ENCODE assay signal across 21 cellular contexts in the genomic region with DNA sequence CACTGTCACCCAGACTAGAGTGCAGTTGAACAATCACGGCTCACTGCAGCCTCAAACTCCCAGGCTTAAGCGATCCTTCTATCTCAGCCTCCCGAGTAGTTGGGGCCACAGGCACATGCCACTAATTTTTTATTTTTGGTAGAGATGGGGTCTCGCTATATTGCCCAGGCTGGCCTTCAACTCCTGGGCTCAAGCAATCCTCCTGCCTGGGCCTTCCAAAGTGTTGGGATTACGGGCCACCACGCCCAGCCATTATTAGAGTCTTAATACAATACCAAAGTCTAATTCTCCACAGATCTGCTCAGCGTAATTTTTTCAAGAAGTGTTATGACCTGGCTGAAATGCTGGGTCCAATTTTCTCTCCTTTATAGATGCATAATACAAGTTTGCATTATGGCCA. TPM values are rescaled to one million over a fixed set of nuclear protein-coding genes. Genes with fewer than 3 reads are reported as not detected.
A peak's percentile ranks its signal among the peaks of the same experiment; 100 is the strongest.
DNase-seq lines count a peak whose midpoint lies in the region; ATAC-seq and TF ChIP-seq lines count a peak whose summit lies in the region.
"Had no signal": no experiment of that assay in that cellular context is flagged by ENCODE, and none has a peak within 500 bp of the region (broad histone marks: within the 10 kb centered on the region; RNA-seq: fewer than 3 reads in every experiment).

No MANE protein-coding gene starts in this region.

- peak overlapping the region; percentile 84 for H3K4ac ChIP-seq in trophoblast cell (ENCODE audit: low read depth, low read length)

- CTCF ChIA-PET in Calu3 (lab: Charles Lee) (interaction anchor here (0.6 to 1.8 kb wide), 4 partner anchors 18 to 186 kb away, joined by 3 to 6 read pairs (median 4); no protein-coding TSS in a partner anchor), OCI-LY7 (lab: Charles Lee; ENCODE audit: unreplicated experiment) (no interaction called here)

- H3K79me2 ChIP-seq in OCI-LY7 (ENCODE audit: insufficient read depth, low read depth, low read length) (peaks cover 55% of the 10 kb centered on the region; the same call in 1 of the 2 replicates), trophoblast cell (ENCODE audit: control insufficient read depth, insufficient read depth, low read length, poor library complexity) (peaks cover 3% of the 10 kb centered on the region)

- no peak overlapping the region for H2BK12ac ChIP-seq in trophoblast cell (ENCODE audit: low read length)

- no peak overlapping the region for H3K14ac ChIP-seq in trophoblast cell (ENCODE audit: low read length)

- H3K18ac ChIP-seq in trophoblast cell (ENCODE audit: low read length), result no peak overlapping the region

- no peak overlapping the region for H2BK120ac ChIP-seq in trophoblast cell (ENCODE audit: insufficient read depth, low read length, poor library complexity)

- BruUV-seq in Calu3 (replicated peaks; lab: Mats Ljungman, UMichigan) (no TSS peak), OCI-LY7 (replicated peaks; lab: Mats Ljungman, UMichigan) (no TSS peak)

- H4K91ac ChIP-seq in trophoblast cell (ENCODE audit: low read depth, low read length), result no peak overlapping the region

- H3K9me3 ChIP-seq in OCI-LY7 (ENCODE audit: low read length) (no peaks in the 10 kb centered on the region), esophagus squamous epithelium (no peaks in the 10 kb centered on the region), trophoblast cell (ENCODE audit: insufficient read depth, low read depth, low read length) (no peaks in the 10 kb centered on the region)
- H3K9me3 ChIP-seq: thyroid gland had no signal

- no peak overlapping the region for H4K12ac ChIP-seq in trophoblast cell (ENCODE audit: low read depth, low read length)

- H3K27ac Mint-ChIP-seq in Calu3 (ENCODE audit: unreplicated experiment), result no peak overlapping the region
- H3K27ac Mint-ChIP-seq: activated naive CD4-positive, alpha-beta T cell treated with anti-CD3 and anti-CD28 coated beads, Interleukin-2, amount 10 ng/mL, durations not matched to agents 7 days and 5 days; naive thymus-derived CD8-positive, alpha-beta T cell; progenitor cell of endocrine pancreas had no signal

- ATAC-seq in HG02763 (IDR thresholded peaks at IDR 0.05; ENCODE audit: unreplicated experiment) (no peak), Right ventricle myocardium superior (ENCODE audit: poor library complexity) (no peak)
- ATAC-seq: naive thymus-derived CD8-positive, alpha-beta T cell had no signal

- no peak overlapping the region for H2AK5ac ChIP-seq in trophoblast cell (ENCODE audit: low read length)

- H3K4me1 Mint-ChIP-seq in Calu3 (ENCODE audit: low read depth, unreplicated experiment), result peaks cover 24% of the 10 kb centered on the region

- H4K20me1 ChIP-seq in OCI-LY7 (ENCODE audit: insufficient read depth, low read length), result peaks cover 9% of the 10 kb centered on the region

- H3K79me1 ChIP-seq in trophoblast cell (ENCODE audit: low read length), result peaks cover 6% of the 10 kb centered on the region

- DNase-seq in Calu3 (no peak), OCI-LY7 (ENCODE audit: low spot score) (no peak), esophagus squamous epithelium (lab: John Stamatoyannopoulos, UW) (no peak), trophoblast cell (no peak), NK-92 (lab: John Stamatoyannopoulos, UW; ENCODE audit: unreplicated experiment) (no peak), Right ventricle myocardium superior (no peak)
- DNase-seq: activated CD4-positive, alpha-beta T cell treated with anti-CD3 and anti-CD28 coated beads for 48 hours; activated CD8-positive, alpha-beta memory T cell treated with anti-CD3 and anti-CD28 coated beads, Interleukin-2, amount 50 U/mL, for 48 hours; activated naive CD4-positive, alpha-beta T cell treated with anti-CD3 and anti-CD28 coated beads, Interleukin-2, amount 10 ng/mL, durations not matched to agents 7 days and 5 days; dermis blood vessel endothelial cell; immature natural killer cell; naive thymus-derived CD8-positive, alpha-beta T cell; NCI-H1092 treated with DMSO at 0.1 percent for 48 hours; NCI-H2107; NCI-H526; T1000; thyroid gland had no signal

- H3K36me3 ChIP-seq in OCI-LY7 (ENCODE audit: insufficient read depth, low read length), result peaks cover 15% of the 10 kb centered on the region; the same call in 1 of the 2 replicates
- peaks cover 0 to 9% (median 0%) of the 10 kb centered on the region in 3 donors for H3K36me3 ChIP-seq in esophagus squamous epithelium
- no peaks in the 10 kb centered on the region for H3K36me3 ChIP-seq in trophoblast cell (ENCODE audit: control insufficient read depth in 1 of 2, insufficient read depth in 2 of 2, low read length in 2 of 2)
- H3K36me3 ChIP-seq: thyroid gland had no signal

- TF ChIP-seq POLR2A in esophagus squamous epithelium (IDR thresholded peaks at IDR 0.05), result no peak

- WGBS in esophagus squamous epithelium, 2 donors, result 91 to 95% methylated on average over 7 of the region's 7 CpGs
- no CpG with 5 or more reads among the region's 7 CpGs for WGBS in trophoblast cell (ENCODE audit: extremely low coverage, insufficient coverage, insufficient read length)

- no peak overlapping the region for H3K4me3 ChIP-seq in OCI-LY7 (ENCODE audit: low read depth, low read length, poor library complexity, severe bottlenecking)
- peak overlapping the region in 3 of 4 donors; percentile 31 to 84 (median 65) for H3K4me3 ChIP-seq in esophagus squamous epithelium
- H3K4me3 ChIP-seq in trophoblast cell (ENCODE audit: low read depth, low read length), result no peak overlapping the region
- H3K4me3 ChIP-seq: lung had no signal

- no peak overlapping the region for H3K27ac ChIP-seq in OCI-LY7 (ENCODE audit: low read depth, low read length, poor library complexity, severe bottlenecking)
- H3K27ac ChIP-seq in esophagus squamous epithelium, result no peak overlapping the region
- no peak overlapping the region for H3K27ac ChIP-seq in trophoblast cell (ENCODE audit: low read depth, low read length)
- H3K27ac ChIP-seq: KMS-11, thyroid gland had no signal

- no peak for TF ChIP-seq CTCF in Calu3 (IDR thresholded peaks at IDR 0.05; ENCODE audit: unreplicated experiment)
- no peak for TF ChIP-seq CTCF in OCI-LY7 (conservative IDR thresholded peaks at IDR 0.05; ENCODE audit: low read length)
- TF ChIP-seq CTCF in esophagus squamous epithelium (IDR thresholded peaks at IDR 0.05), result no peak

- H2BK5ac ChIP-seq in trophoblast cell (ENCODE audit: low read depth, low read length, poor library complexity), result no peak overlapping the region

- H2AFZ ChIP-seq in OCI-LY7 (ENCODE audit: low read length) (no peak overlapping the region), trophoblast cell (ENCODE audit: insufficient read depth, low read length, poor library complexity) (no peak overlapping the region)

- no peak overlapping the region for H3K23ac ChIP-seq in trophoblast cell (ENCODE audit: low read length)

- H3K27me3 ChIP-seq in esophagus squamous epithelium (no peaks in the 10 kb centered on the region), trophoblast cell (ENCODE audit: insufficient read depth, low read length) (no peaks in the 10 kb centered on the region)
- H3K27me3 ChIP-seq: thyroid gland had no signal

- H3K4me2 ChIP-seq in OCI-LY7 (ENCODE audit: low read length), result peak overlapping the region; percentile 91; the same call in 1 of the 2 replicates
- no peak overlapping the region for H3K4me2 ChIP-seq in trophoblast cell (ENCODE audit: low read length)
- H3K4me2 ChIP-seq: KMS-11 had no signal

- peaks cover 23% of the 10 kb centered on the region for H3K36me3 Mint-ChIP-seq in Calu3 (ENCODE audit: insufficient read depth, unreplicated experiment)

- peak overlapping the region; percentile 90 for H3K4me3 Mint-ChIP-seq in Calu3 (ENCODE audit: low read depth, unreplicated experiment)
- H3K4me3 Mint-ChIP-seq: activated naive CD4-positive, alpha-beta T cell treated with anti-CD3 and anti-CD28 coated beads, Interleukin-2, amount 10 ng/mL, durations not matched to agents 7 days and 5 days had no signal

- H3K27me3 Mint-ChIP-seq in Calu3 (ENCODE audit: unreplicated experiment), result no peaks in the 10 kb centered on the region
- H3K27me3 Mint-ChIP-seq: naive thymus-derived CD8-positive, alpha-beta T cell had no signal

- intact Hi-C loops in Calu3 (cut with micrococcal nuclease; ENCODE audit: unreplicated experiment), result loop anchor here (5.0 kb wide), 1 partner anchor 45 kb away; no protein-coding TSS in a partner anchor
- intact Hi-C loops in OCI-LY7 (cut with micrococcal nuclease; ENCODE audit: unreplicated experiment), result no loop called here
- intact Hi-C loops in esophagus squamous epithelium (cut with DNase I), result no loop called here
- intact Hi-C loops in Right ventricle myocardium superior (cut with DNase I), result no loop called here

- no peak overlapping the region for H4K8ac ChIP-seq in trophoblast cell (ENCODE audit: low read depth, low read length)

- no peak overlapping the region for H3K9ac ChIP-seq in trophoblast cell (ENCODE audit: low read length)
- H3K9ac ChIP-seq: KMS-11 had no signal

- POLR2A ChIA-PET in OCI-LY7 (lab: Charles Lee), result interaction anchor here (0.6 kb wide), 1 partner anchor 25 kb away, joined by 3 read pairs; no protein-coding TSS in a partner anchor

- H3K4me1 ChIP-seq in OCI-LY7 (ENCODE audit: insufficient read depth, low read length, poor library complexity, severe bottlenecking) (peaks cover 22% of the 10 kb centered on the region), esophagus squamous epithelium (peaks cover 7 to 76% (median 22%) of the 10 kb centered on the region in 3 donors), trophoblast cell (ENCODE audit: control insufficient read depth in 1 of 2, insufficient read depth in 2 of 2, low read length in 2 of 2) (no peaks in the 10 kb centered on the region)

- no peaks in the 10 kb centered on the region for H3K9me3 Mint-ChIP-seq in Calu3 (ENCODE audit: low read depth, unreplicated experiment)
- H3K9me3 Mint-ChIP-seq: activated naive CD4-positive, alpha-beta T cell treated with anti-CD3 and anti-CD28 coated beads, Interleukin-2, amount 10 ng/mL, durations not matched to agents 7 days and 5 days; immature natural killer cell; naive thymus-derived CD8-positive, alpha-beta T cell had no signal

- H3K9me2 ChIP-seq in OCI-LY7 (ENCODE audit: insufficient read depth, low read length), result no peaks in the 10 kb centered on the region

RNA-seq across cellular contexts. Expression of gene GCLC, which starts 3.0 kb away (rescaled TPM):
- total RNA-seq in Calu3 (2022), result 45.7 and 45.9 TPM in 2 replicates
- 14.3 and 16.7 TPM in 2 replicates for total RNA-seq in OCI-LY7 (2014; rRNA removed; shearing (Covaris generic))
- total RNA-seq in OCI-LY7 (2022), result 27.8 and 30.4 TPM in 2 replicates
- total RNA-seq in esophagus squamous epithelium, result 100 to 1,000 TPM in 2 of 4 donors, 10 to 100 TPM in 2; 71.0 to 121 (median 105) TPM
- 18.0 and 18.7 TPM in 2 replicates for polyA plus RNA-seq in trophoblast cell (2013)
- 26.6 TPM for total RNA-seq in Right ventricle myocardium superior

Comparison
In these comparisons a context has a peak if more than half of its experiments do, and no peak if none do; other contexts are left out.
1. H3K4me3 ChIP-seq: peak in esophagus squamous epithelium (3 of 4); none in OCI-LY7 (single experiment) and trophoblast cell (single experiment).